25 cellular contexts compared by ENCODE assay signal in the genomic region with DNA sequence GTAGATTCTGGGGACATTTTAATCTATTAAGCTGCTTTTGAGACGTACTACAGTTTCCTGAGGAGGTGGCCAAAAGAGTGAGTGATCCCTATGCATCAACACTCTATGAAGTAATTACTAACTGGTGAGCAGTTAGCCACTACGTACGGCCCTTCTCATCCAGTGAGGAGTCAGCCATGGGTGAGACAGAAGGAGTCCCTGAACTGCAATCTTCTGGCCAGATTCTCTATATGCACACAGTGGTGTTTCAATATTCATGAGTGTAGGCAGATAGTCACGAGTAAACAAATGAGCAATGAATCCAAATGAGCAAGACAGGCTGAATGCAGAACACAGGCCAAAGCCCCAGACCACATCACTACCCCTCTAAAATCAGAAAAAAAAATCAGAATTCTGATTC.
"Had no signal": no experiment of that assay in that cellular context is flagged by ENCODE, and none has a peak within 500 bp of the region (broad histone marks: within the 10 kb centered on the region; RNA-seq: fewer than 3 reads in every experiment).

No MANE protein-coding gene starts in this region.

- H3K36me3 Mint-ChIP-seq: activated naive CD4-positive, alpha-beta T cell treated with anti-CD3 and anti-CD28 coated beads, Interleukin-2, amount 50 U/mL, for 72 hours; memory B cell had no signal

- H3K9me3 Mint-ChIP-seq: activated naive CD4-positive, alpha-beta T cell treated with anti-CD3 and anti-CD28 coated beads, Interleukin-2, amount 50 U/mL, for 72 hours; activated T-helper 17 cell treated with anti-CD3 and anti-CD28 coated beads, Interleukin-2, amount 50 U/mL, for 72 hours; central memory CD8-positive, alpha-beta T cell; memory B cell; nephron; stimulated activated naive CD8-positive, alpha-beta T cell treated with anti-CD3 and anti-CD28 coated beads, Interleukin-15, Interleukin-2, amounts not matched to agents 100 ng/mL and 50 ng/mL, for 24 hours; T-helper 2 cell treated with Interferon-gamma antibody and Interleukin-4, amounts not matched to agents 5 μg/mL and 100 μg/mL, for 36 hours had no signal

- H3K4me1 Mint-ChIP-seq: activated T-helper 17 cell treated with anti-CD3 and anti-CD28 coated beads, Interleukin-2, amount 50 U/mL, for 72 hours; central memory CD8-positive, alpha-beta T cell; nephron had no signal

- H3K27me3 ChIP-seq: colonic mucosa, dorsolateral prefrontal cortex, esophagus muscularis mucosa, heart right ventricle, pancreas, tibial nerve had no signal

- H3K36me3 ChIP-seq: colonic mucosa, esophagus muscularis mucosa, heart right ventricle, neutrophil, pancreas, tibial nerve, WERI-Rb-1 had no signal

- H3K27ac Mint-ChIP-seq: activated CD8-positive, alpha-beta T cell treated with anti-CD3 and anti-CD28 coated beads, Interleukin-2, amount 10 ng/mL, durations not matched to agents 7 days and 5 days; activated naive CD4-positive, alpha-beta T cell treated with anti-CD3 and anti-CD28 coated beads, Interleukin-2, amount 50 U/mL, for 72 hours; activated T-helper 17 cell treated with anti-CD3 and anti-CD28 coated beads, Interleukin-2, amount 50 U/mL, for 72 hours; memory B cell; nephron; stimulated activated naive CD8-positive, alpha-beta T cell treated with anti-CD3 and anti-CD28 coated beads, Interleukin-15, Interleukin-2, amounts not matched to agents 100 ng/mL and 50 ng/mL, for 24 hours; T-helper 2 cell treated with Interferon-gamma antibody and Interleukin-4, amounts not matched to agents 5 μg/mL and 100 μg/mL, for 36 hours had no signal

- H3K27ac ChIP-seq: colonic mucosa, esophagus muscularis mucosa, heart right ventricle, neutrophil, pancreas, tibial nerve, WERI-Rb-1 had no signal

- H3K4me3 Mint-ChIP-seq: activated CD8-positive, alpha-beta T cell treated with anti-CD3 and anti-CD28 coated beads, Interleukin-2, amount 10 ng/mL, durations not matched to agents 7 days and 5 days; activated T-helper 17 cell treated with anti-CD3 and anti-CD28 coated beads, Interleukin-2, amount 50 U/mL, for 72 hours; central memory CD8-positive, alpha-beta T cell; memory B cell; nephron; stimulated activated naive CD8-positive, alpha-beta T cell treated with anti-CD3 and anti-CD28 coated beads, Interleukin-15, Interleukin-2, amounts not matched to agents 100 ng/mL and 50 ng/mL, for 24 hours; T-helper 2 cell treated with Interferon-gamma antibody and Interleukin-4, amounts not matched to agents 5 μg/mL and 100 μg/mL, for 36 hours had no signal

- H3K9me3 ChIP-seq: colonic mucosa, esophagus muscularis mucosa, heart right ventricle, neutrophil, pancreas, tibial nerve had no signal

- H3K4me1 ChIP-seq: colonic mucosa, tibial nerve had no signal

- H3K27me3 Mint-ChIP-seq: activated T-helper 17 cell treated with anti-CD3 and anti-CD28 coated beads, Interleukin-2, amount 50 U/mL, for 72 hours; stimulated activated naive CD8-positive, alpha-beta T cell treated with anti-CD3 and anti-CD28 coated beads, Interleukin-15, Interleukin-2, amounts not matched to agents 100 ng/mL and 50 ng/mL, for 24 hours had no signal

- DNase-seq: activated CD4-positive, alpha-beta T cell treated with anti-CD3 and anti-CD28 coated beads, Interleukin-2, amount 50 U/mL, for 1 hour; activated CD4-positive, CD25-positive, alpha-beta regulatory T cell treated with anti-CD3 and anti-CD28 coated beads, Interleukin-2, amount 50 U/mL, for 72 hours; activated CD8-positive, alpha-beta T cell treated with anti-CD3 and anti-CD28 coated beads, Interleukin-2, amount 10 ng/mL, durations not matched to agents 7 days and 5 days; activated T-cell treated with anti-CD3 and anti-CD28 coated beads, Interleukin-2, amount 50 U/mL, for 1 hour; aorta; colonic mucosa; dorsolateral prefrontal cortex; heart right ventricle; islet precursor cell; left cardiac atrium; pancreas; right cardiac atrium; stimulated activated CD4-positive, alpha-beta T cell treated with anti-CD3 and anti-CD28 coated beads, Interleukin-1b, Interleukin-23, amount 100 ng/mL, for 48 hours; substantia nigra; WERI-Rb-1 had no signal

- H3K4me3 ChIP-seq: colonic mucosa, dorsolateral prefrontal cortex, esophagus muscularis mucosa, heart right ventricle, pancreas, tibial nerve had no signal
